In the genomic region with DNA sequence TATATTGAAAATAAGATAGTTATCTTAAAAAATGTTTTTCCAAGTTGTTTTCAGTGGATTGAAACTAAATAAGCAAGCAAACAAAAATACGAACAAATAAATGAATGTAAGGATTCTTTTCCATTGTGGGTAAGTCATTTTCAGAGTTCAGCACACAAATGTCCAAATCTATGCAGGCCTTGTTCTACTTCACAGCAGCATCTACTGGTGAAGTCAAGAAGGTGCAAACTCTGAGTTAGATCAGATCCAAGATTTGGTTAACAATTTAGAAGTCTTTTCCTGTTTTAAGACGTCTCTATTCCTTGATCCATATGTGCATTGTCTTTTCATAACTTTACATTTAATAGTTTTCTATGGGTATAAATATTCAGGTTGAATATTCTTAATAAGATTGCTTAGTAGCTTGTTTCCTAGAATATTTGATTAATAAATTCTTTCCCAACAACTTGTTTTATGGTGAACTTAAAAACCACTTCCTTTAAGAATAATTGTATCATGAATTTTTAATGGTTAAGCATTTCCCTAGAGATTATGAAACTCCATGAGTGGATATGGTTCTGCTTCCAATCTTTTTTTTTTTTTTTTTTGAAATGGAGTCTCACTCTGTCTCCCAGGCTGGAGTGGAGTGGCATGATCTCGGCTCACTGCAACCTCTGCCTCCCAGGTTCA, we compare ENCODE assay signal across 9 cellular contexts. TPM values are rescaled to one million over a fixed set of nuclear protein-coding genes. Genes with fewer than 3 reads are reported as not detected.
DNase-seq lines count a peak whose midpoint lies in the region; ATAC-seq and TF ChIP-seq lines count a peak whose summit lies in the region.
"Had no signal": no experiment of that assay in that cellular context is flagged by ENCODE, and none has a peak within 500 bp of the region (broad histone marks: within the 10 kb centered on the region; RNA-seq: fewer than 3 reads in every experiment).

No MANE protein-coding gene starts in this region.

- no peak overlapping the region for H3K4me3 Mint-ChIP-seq in neural crest cell
- H3K4me3 Mint-ChIP-seq in activated T-helper 1 cell treated with anti-CD3 and anti-CD28 coated beads, Interleukin-12 subunit alpha, Interleukin-12 subunit beta, Interleukin-2, Interleukin-4 antibody, amounts not matched to agents 30 ng/mL and 10 ng/mL and 1 ng/mL, durations not matched to agents 14 hours and 24 hours and 36 hours, result no peak overlapping the region

- DNase-seq in DMS114 treated with DMSO at 0.1 percent for 48 hours (lab: John Stamatoyannopoulos, UW; ENCODE audit: unreplicated experiment), result peak; percentile 35
- peak; percentile 51 for DNase-seq in MV-4-11 (lab: John Stamatoyannopoulos, UW)
- DNase-seq in brain microvascular endothelial cell, result peak; percentile 44
- no peak for DNase-seq in neural crest cell (ENCODE audit: low read depth, low spot score)
- no peak for DNase-seq in HuH-7.5 (ENCODE audit: low spot score)
- no peak for DNase-seq in NCI-H187 (lab: John Stamatoyannopoulos, UW)
- DNase-seq in activated T-helper 1 cell treated with anti-CD3 and anti-CD28 coated beads, Interleukin-12 subunit alpha, Interleukin-12 subunit beta, Interleukin-2, Interleukin-4 antibody, amounts not matched to agents 30 ng/mL and 10 ng/mL and 1 ng/mL, durations not matched to agents 14 hours and 24 hours and 36 hours (ENCODE audit: low spot score), result no peak
- DNase-seq: islet precursor cell had no signal

- ATAC-seq in GM18909 (IDR thresholded peaks at IDR 0.05; ENCODE audit: poor library complexity, unreplicated experiment), result no peak

- H3K27me3 Mint-ChIP-seq in neural crest cell (ENCODE audit: low read depth), result no peaks in the 10 kb centered on the region
- H3K27me3 Mint-ChIP-seq in activated T-helper 1 cell treated with anti-CD3 and anti-CD28 coated beads, Interleukin-12 subunit alpha, Interleukin-12 subunit beta, Interleukin-2, Interleukin-4 antibody, amounts not matched to agents 30 ng/mL and 10 ng/mL and 1 ng/mL, durations not matched to agents 14 hours and 24 hours and 36 hours (ENCODE audit: insufficient read depth), result peaks cover 2% of the 10 kb centered on the region

- H3K9me3 Mint-ChIP-seq in neural crest cell, result no peaks in the 10 kb centered on the region
- no peaks in the 10 kb centered on the region for H3K9me3 Mint-ChIP-seq in activated T-helper 1 cell treated with anti-CD3 and anti-CD28 coated beads, Interleukin-12 subunit alpha, Interleukin-12 subunit beta, Interleukin-2, Interleukin-4 antibody, amounts not matched to agents 30 ng/mL and 10 ng/mL and 1 ng/mL, durations not matched to agents 14 hours and 24 hours and 36 hours

- TF ChIP-seq CTCF in brain microvascular endothelial cell (IDR thresholded peaks at IDR 0.05; ENCODE audit: low read depth, low read length, missing control alignments) (peak; percentile 81), neural crest cell (conservative IDR thresholded peaks at IDR 0.05) (peak; percentile 60)

- H3K4me3 ChIP-seq in brain microvascular endothelial cell (ENCODE audit: low read depth, low read length), result no peak overlapping the region

- no peak overlapping the region for H3K27ac Mint-ChIP-seq in neural crest cell (ENCODE audit: unreplicated experiment)
- no peak overlapping the region for H3K27ac Mint-ChIP-seq in activated T-helper 1 cell treated with anti-CD3 and anti-CD28 coated beads, Interleukin-12 subunit alpha, Interleukin-12 subunit beta, Interleukin-2, Interleukin-4 antibody, amounts not matched to agents 30 ng/mL and 10 ng/mL and 1 ng/mL, durations not matched to agents 14 hours and 24 hours and 36 hours

- no peaks in the 10 kb centered on the region for H3K27me3 ChIP-seq in brain microvascular endothelial cell (replicated peaks)

- no peak overlapping the region for H3K27ac ChIP-seq in brain microvascular endothelial cell

- in situ Hi-C loops in brain microvascular endothelial cell (cut with HindIII; ENCODE audit: low pct_ligation_motif_present, low sequenced_read_pairs), result no loop called here

- peaks cover 11% of the 10 kb centered on the region for H3K36me3 Mint-ChIP-seq in neural crest cell (ENCODE audit: low read depth)
- no peaks in the 10 kb centered on the region for H3K36me3 Mint-ChIP-seq in activated T-helper 1 cell treated with anti-CD3 and anti-CD28 coated beads, Interleukin-12 subunit alpha, Interleukin-12 subunit beta, Interleukin-2, Interleukin-4 antibody, amounts not matched to agents 30 ng/mL and 10 ng/mL and 1 ng/mL, durations not matched to agents 14 hours and 24 hours and 36 hours (ENCODE audit: low read depth)

- intact Hi-C loops in activated T-helper 1 cell treated with anti-CD3 and anti-CD28 coated beads, Interleukin-12 subunit alpha, Interleukin-12 subunit beta, Interleukin-2, Interleukin-4 antibody, amounts not matched to agents 30 ng/mL and 10 ng/mL and 1 ng/mL, durations not matched to agents 14 hours and 24 hours and 36 hours (cut with micrococcal nuclease), result no loop called here

- peaks cover 23% of the 10 kb centered on the region for H3K4me1 Mint-ChIP-seq in neural crest cell
- no peaks in the 10 kb centered on the region for H3K4me1 Mint-ChIP-seq in activated T-helper 1 cell treated with anti-CD3 and anti-CD28 coated beads, Interleukin-12 subunit alpha, Interleukin-12 subunit beta, Interleukin-2, Interleukin-4 antibody, amounts not matched to agents 30 ng/mL and 10 ng/mL and 1 ng/mL, durations not matched to agents 14 hours and 24 hours and 36 hours (ENCODE audit: low read depth)

- H3K36me3 ChIP-seq in brain microvascular endothelial cell (replicated peaks), result peaks cover 5% of the 10 kb centered on the region

RNA-seq across cellular contexts. Expression of a gene that starts 10.5 kb away (rescaled TPM):
- total RNA-seq in neural crest cell, result 41.1 and 45.6 TPM in 2 replicates
- not detected in 2 replicates for total RNA-seq in activated T-helper 1 cell treated with anti-CD3 and anti-CD28 coated beads, Interleukin-12 subunit alpha, Interleukin-12 subunit beta, Interleukin-2, Interleukin-4 antibody, amounts not matched to agents 30 ng/mL and 10 ng/mL and 1 ng/mL, durations not matched to agents 14 hours and 24 hours and 36 hours

RNA-seq across cellular contexts. Expression of a gene that starts 56.1 kb away (rescaled TPM):
- total RNA-seq in neural crest cell, result 8.0 and 8.8 TPM in 2 replicates
- total RNA-seq in activated T-helper 1 cell treated with anti-CD3 and anti-CD28 coated beads, Interleukin-12 subunit alpha, Interleukin-12 subunit beta, Interleukin-2, Interleukin-4 antibody, amounts not matched to agents 30 ng/mL and 10 ng/mL and 1 ng/mL, durations not matched to agents 14 hours and 24 hours and 36 hours, result not detected in 2 replicates

Comparison
In these comparisons a context has a peak if more than half of its experiments do, and no peak if none do; other contexts are left out.
1. DNase-seq: peak in DMS114 treated with DMSO at 0.1 percent for 48 hours (single experiment), MV-4-11 (single experiment) and brain microvascular endothelial cell (single experiment); none in neural crest cell (single experiment), HuH-7.5 (single experiment), NCI-H187 (0 of 2) and activated T-helper 1 cell treated with anti-CD3 and anti-CD28 coated beads, Interleukin-12 subunit alpha, Interleukin-12 subunit beta, Interleukin-2, Interleukin-4 antibody, amounts not matched to agents 30 ng/mL and 10 ng/mL and 1 ng/mL, durations not matched to agents 14 hours and 24 hours and 36 hours (single experiment).
2. RNA of a gene that starts 10.5 kb away (total RNA-seq): 41.1 to 45.6 TPM in neural crest cell; not detected in activated T-helper 1 cell treated with anti-CD3 and anti-CD28 coated beads, Interleukin-12 subunit alpha, Interleukin-12 subunit beta, Interleukin-2, Interleukin-4 antibody, amounts not matched to agents 30 ng/mL and 10 ng/mL and 1 ng/mL, durations not matched to agents 14 hours and 24 hours and 36 hours; every median in the first group is over 10 times any median in the second.